In the genomic region with DNA sequence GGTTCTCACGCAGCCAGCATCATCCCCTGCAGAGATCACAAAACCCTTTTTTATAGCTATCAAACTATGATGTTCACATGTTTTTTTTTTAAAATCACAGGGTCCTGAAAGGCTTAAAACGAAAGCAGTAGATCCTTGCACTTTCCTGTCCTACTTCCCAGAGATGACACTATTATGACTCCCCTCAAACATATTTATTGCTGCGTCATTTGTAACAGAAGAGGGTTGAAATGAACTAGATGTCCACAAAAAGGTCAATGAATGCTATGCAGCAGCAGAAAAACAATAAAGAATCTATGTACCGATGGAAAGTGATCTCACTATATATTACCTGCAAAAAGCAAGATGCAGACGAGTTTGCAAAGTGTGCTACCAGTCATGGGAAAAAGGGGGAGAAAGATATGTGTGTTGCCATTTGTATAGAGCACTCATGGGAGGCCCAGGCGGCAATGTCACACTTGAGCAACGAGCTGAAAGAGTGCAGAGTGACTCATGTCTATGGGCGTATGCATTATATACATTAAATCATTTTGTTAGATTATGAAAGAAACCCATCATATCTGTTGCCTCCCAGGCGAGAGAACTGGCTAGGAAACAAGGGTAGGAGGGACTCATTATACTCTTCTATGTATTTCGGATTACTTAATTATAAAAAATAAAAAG, we compare ENCODE assay signal across 24 cellular contexts.
A peak's percentile ranks its signal among the peaks of the same experiment; 100 is the strongest.
DNase-seq lines count a peak whose midpoint lies in the region; ATAC-seq and TF ChIP-seq lines count a peak whose summit lies in the region.
"Had no signal": no experiment of that assay in that cellular context is flagged by ENCODE, and none has a peak within 500 bp of the region (broad histone marks: within the 10 kb centered on the region; RNA-seq: fewer than 3 reads in every experiment).

No MANE protein-coding gene starts in this region.

- TF ChIP-seq CTCF in CD4-positive, alpha-beta T cell (IDR thresholded peaks at IDR 0.05) = no peak

- H3K27me3 Mint-ChIP-seq in CD4-positive, alpha-beta T cell = peaks cover 3% of the 10 kb centered on the region
- H3K27me3 Mint-ChIP-seq: activated naive CD8-positive, alpha-beta T cell had no signal

- POLR2A ChIA-PET in CD4-positive, alpha-beta T cell (lab: Charles Lee) = interaction anchor here (0.6 kb wide), 1 partner anchor 31 kb away, joined by 4 read pairs; no protein-coding TSS in a partner anchor

- no peaks in the 10 kb centered on the region for H3K27me3 ChIP-seq in CD4-positive, alpha-beta T cell (ENCODE audit: control insufficient read depth, insufficient read depth, low read length)

- DNase-seq in LHCN-M2 (ENCODE audit: low read depth) (peak; percentile 6), NOMO-1 treated with DMSO at 0.1 percent for 48 hours (lab: John Stamatoyannopoulos, UW; ENCODE audit: unreplicated experiment) (peak; percentile 69), SK-MEL-5 (ENCODE audit: low read depth, low spot score) (peak; percentile 22), mesenteric fat pad (ENCODE audit: low spot score) (peak; percentile 3), ureter (ENCODE audit: low spot score) (no peak)
- DNase-seq in CD4-positive, alpha-beta T cell = no peak
- DNase-seq: activated CD8-positive, alpha-beta T cell treated with anti-CD3 and anti-CD28 coated beads for 36 hours; CD4-positive, CD25-positive, alpha-beta regulatory T cell; DMS 273 treated with DMSO at 0.1 percent for 48 hours; GOT3; heart left ventricle; mesenchymal stem cell; naive B cell; NCI-H1417 treated with DMSO at 0.1 percent for 48 hours; NCI-H510A treated with DMSO at 0.1 percent for 48 hours; NK-92 treated with Interleukin-12 subunit alpha and Interleukin-12 subunit beta, amount 100 ng/mL, for 24 hours; nucleus accumbens; Right ventricle myocardium superior; SW 1271; transverse colon had no signal

- H3K27ac Mint-ChIP-seq in CD4-positive, alpha-beta T cell = no peak overlapping the region
- H3K27ac Mint-ChIP-seq: activated CD8-positive, alpha-beta T cell treated with anti-CD3 and anti-CD28 coated beads for 36 hours; activated naive CD8-positive, alpha-beta T cell; CD4-positive, CD25-positive, alpha-beta regulatory T cell had no signal

- H3K9me3 Mint-ChIP-seq in CD4-positive, alpha-beta T cell = no peaks in the 10 kb centered on the region
- H3K9me3 Mint-ChIP-seq: activated CD8-positive, alpha-beta T cell treated with anti-CD3 and anti-CD28 coated beads for 36 hours; central memory CD8-positive, alpha-beta T cell; naive B cell had no signal

- no peaks in the 10 kb centered on the region for H3K36me3 Mint-ChIP-seq in CD4-positive, alpha-beta T cell (ENCODE audit: low read depth)
- H3K36me3 Mint-ChIP-seq: activated naive CD8-positive, alpha-beta T cell; CD4-positive, CD25-positive, alpha-beta regulatory T cell; naive B cell had no signal

- no peak overlapping the region for H3K4me3 Mint-ChIP-seq in CD4-positive, alpha-beta T cell
- H3K4me3 Mint-ChIP-seq: activated CD8-positive, alpha-beta T cell treated with anti-CD3 and anti-CD28 coated beads for 36 hours; activated naive CD8-positive, alpha-beta T cell; CD4-positive, CD25-positive, alpha-beta regulatory T cell; central memory CD8-positive, alpha-beta T cell; naive B cell had no signal

- in situ Hi-C loops in SK-MEL-5 (cut with HindIII; ENCODE audit: low pct_unique_long_range_greater_than_20kb, low sequenced_read_pairs) = no loop called here

- no peaks in the 10 kb centered on the region for H3K9me3 ChIP-seq in CD4-positive, alpha-beta T cell (ENCODE audit: control insufficient read depth, low read length)
- H3K9me3 ChIP-seq: heart left ventricle, transverse colon had no signal

- no peak overlapping the region for H3K27ac ChIP-seq in CD4-positive, alpha-beta T cell (ENCODE audit: low read depth, low read length)
- H3K27ac ChIP-seq: heart left ventricle, transverse colon had no signal

- H3K4me1 Mint-ChIP-seq in CD4-positive, alpha-beta T cell (ENCODE audit: low read depth) = peaks cover 12% of the 10 kb centered on the region
- H3K4me1 Mint-ChIP-seq: naive B cell had no signal

- intact Hi-C loops in CD4-positive, alpha-beta T cell (cut with DNase I, micrococcal nuclease) = no loop called here

- CTCF ChIA-PET in CD4-positive, alpha-beta T cell (lab: Charles Lee) = no interaction called here

- no peak for ATAC-seq in CD4-positive, alpha-beta T cell (ENCODE audit: poor library complexity)
- ATAC-seq in GM21360 (IDR thresholded peaks at IDR 0.05; ENCODE audit: unreplicated experiment) = no peak
- ATAC-seq: activated CD4-positive, CD25-positive, alpha-beta regulatory T cell treated with anti-CD3 and anti-CD28 coated beads, Interleukin-2, amount 50 U/mL, for 24 hours; activated CD8-positive, alpha-beta T cell treated with anti-CD3 and anti-CD28 coated beads for 36 hours; heart left ventricle had no signal

Comparison
In these comparisons a context has a peak if more than half of its experiments do, and no peak if none do; other contexts are left out.
1. DNase-seq: peak in LHCN-M2 (single experiment), NOMO-1 treated with DMSO at 0.1 percent for 48 hours (single experiment), SK-MEL-5 (single experiment) and mesenteric fat pad (single experiment); none in CD4-positive, alpha-beta T cell (0 of 10) and ureter (single experiment).